Comparison of ENCODE assay signal across 16 cellular contexts in genomic region chr11:111561801-111562325, GRCh38. TPM values are rescaled to one million over a fixed set of nuclear protein-coding genes. Genes with fewer than 3 reads are reported as not detected.
DNase-seq lines count a peak whose midpoint lies in the region; ATAC-seq, FAIRE-seq and TF ChIP-seq lines count a peak whose summit lies in the region.
"Had no signal": no experiment of that assay in that cellular context is flagged by ENCODE, and none has a peak within 500 bp of the region (broad histone marks: within the 10 kb centered on the region; RNA-seq: fewer than 3 reads in every experiment).

No MANE protein-coding gene starts in this region.

- peak overlapping the region; percentile 15; the same call in 1 of the 2 replicates for H3K9ac ChIP-seq in IMR-90 (ENCODE audit: low read depth, low read length)
- H3K9ac ChIP-seq in mesenchymal stem cell (ENCODE audit: low read length), result peak overlapping the region; percentile 75

- H3K4me1 ChIP-seq in IMR-90 (ENCODE audit: control insufficient read depth, insufficient read depth, low read length), result peaks cover 34% of the 10 kb centered on the region
- peaks cover 12% of the 10 kb centered on the region for H3K4me1 ChIP-seq in mesenchymal stem cell (ENCODE audit: control insufficient read depth, insufficient read depth, low read depth, low read length)
- H3K4me1 ChIP-seq: suprapubic skin had no signal

- H3K14ac ChIP-seq in IMR-90 (replicated peaks; ENCODE audit: low read depth, low read length) (peak overlapping the region; percentile 88; the same call in 1 of the 2 replicates), mesenchymal stem cell (ENCODE audit: low read length in 2 of 2) (no peak overlapping the region)

- peak overlapping the region; percentile 84 for H2BK20ac ChIP-seq in IMR-90 (ENCODE audit: low read depth, low read length)

- H3K9me3 Mint-ChIP-seq in effector memory CD8-positive, alpha-beta T cell, result no peaks in the 10 kb centered on the region
- H3K9me3 Mint-ChIP-seq in mesothelial cell of epicardium, result no peaks in the 10 kb centered on the region
- peaks cover 2% of the 10 kb centered on the region for H3K9me3 Mint-ChIP-seq in activated CD8-positive, alpha-beta T cell treated with anti-CD3 and anti-CD28 coated beads, Interleukin-2, amount 10 ng/mL, durations not matched to agents 7 days and 5 days (ENCODE audit: insufficient read depth)

- no peak for TF ChIP-seq RAD21 in IMR-90 (IDR thresholded peaks at IDR 0.05; ENCODE audit: low read length)

- H2BK5ac ChIP-seq in IMR-90 (ENCODE audit: low read depth, low read length, poor library complexity, severe bottlenecking) (peak overlapping the region; percentile 98), mesenchymal stem cell (ENCODE audit: low read depth, low read length, poor library complexity, severe bottlenecking) (no peak overlapping the region)

- no peak for FAIRE-seq in bronchial epithelial cell (lab: Jason Lieb, UNC)

- H3K23ac ChIP-seq in IMR-90 (ENCODE audit: low read depth, low read length) (peak overlapping the region; percentile 67), mesenchymal stem cell (ENCODE audit: low read length in 2 of 2) (no peak overlapping the region)

- ATAC-seq in IMR-90 (ENCODE audit: low read depth), result peak; percentile 48
- no peak for ATAC-seq in GM18868 (IDR thresholded peaks at IDR 0.05; ENCODE audit: unreplicated experiment)
- no peak for ATAC-seq in effector memory CD8-positive, alpha-beta T cell (replicated peaks)
- ATAC-seq in activated CD8-positive, alpha-beta T cell treated with anti-CD3 and anti-CD28 coated beads, Interleukin-2, amount 10 ng/mL, durations not matched to agents 7 days and 5 days, result no peak

- intact Hi-C loops in IMR-90 (cut with micrococcal nuclease), result no loop called here

- DNase-seq in AG09319 (ENCODE audit: extremely low read depth, low read depth), result peak; percentile 71
- DNase-seq in IMR-90, result peak; percentile 86
- DNase-seq in bronchial epithelial cell (ENCODE audit: low read depth), result peak; percentile 75
- peak; percentile 63 for DNase-seq in mesenchymal stem cell
- DNase-seq in effector memory CD8-positive, alpha-beta T cell, result no peak
- no peak for DNase-seq in mesothelial cell of epicardium (ENCODE audit: low spot score in 2 of 2, unreplicated experiment in 2 of 2)
- no peak for DNase-seq in activated CD8-positive, alpha-beta T cell treated with anti-CD3 and anti-CD28 coated beads, Interleukin-2, amount 10 ng/mL, durations not matched to agents 7 days and 5 days
- DNase-seq: activated effector memory CD4-positive, alpha-beta T cell treated with Interleukin-2 at 50 U/mL for 16 hours; effector CD4-positive, alpha-beta T cell; left cardiac atrium; NCI-H2029; ovary had no signal

- H4K8ac ChIP-seq in IMR-90 (ENCODE audit: low read depth in 2 of 2, low read length in 2 of 2) (peak overlapping the region; percentile 2 to 43), mesenchymal stem cell (ENCODE audit: low read length) (no peak overlapping the region)

- peak overlapping the region; percentile 74 for H4K91ac ChIP-seq in IMR-90 (ENCODE audit: insufficient read depth, low read depth, low read length)
- H4K91ac ChIP-seq in mesenchymal stem cell (ENCODE audit: low read length), result no peak overlapping the region

- peaks cover 3% of the 10 kb centered on the region; the same call in 1 of the 2 replicates for H4K20me1 ChIP-seq in IMR-90 (ENCODE audit: insufficient read depth, low read length)

- H2BK12ac ChIP-seq in mesenchymal stem cell (ENCODE audit: low read length in 2 of 2), result peak overlapping the region in 1 of 2 experiments; percentile 81

- BruUV-seq in IMR-90 (replicated peaks; lab: Mats Ljungman, UMichigan), result no TSS peak

- H2BK15ac ChIP-seq in IMR-90 (ENCODE audit: low read depth, low read length) (no peak overlapping the region; the same call in 2 of the 3 replicates), mesenchymal stem cell (ENCODE audit: low read depth, poor library complexity, severe bottlenecking) (no peak overlapping the region)

- H3K27me3 ChIP-seq in IMR-90 (ENCODE audit: control insufficient read depth, insufficient read depth, low read length) (no peaks in the 10 kb centered on the region), bronchial epithelial cell (ENCODE audit: control insufficient read depth, insufficient read depth, low read length) (no peaks in the 10 kb centered on the region), mesenchymal stem cell (ENCODE audit: control insufficient read depth in 1 of 2, insufficient read depth in 1 of 2, low read length in 2 of 2) (no peaks in the 10 kb centered on the region)
- H3K27me3 ChIP-seq: ovary, suprapubic skin had no signal

- H3K4me3 ChIP-seq in IMR-90 (ENCODE audit: insufficient read depth, low read depth, low read length) (no peak overlapping the region), bronchial epithelial cell (ENCODE audit: low read depth, low read length) (no peak overlapping the region), mesenchymal stem cell (ENCODE audit: insufficient read depth in 1 of 2, low read depth in 1 of 2, low read length in 2 of 2) (no peak overlapping the region)
- H3K4me3 ChIP-seq: ovary, suprapubic skin had no signal

- POLR2A ChIA-PET in IMR-90 (lab: Charles Lee; ENCODE audit: unreplicated experiment), result no interaction called here
- POLR2A ChIA-PET in activated CD8-positive, alpha-beta T cell treated with anti-CD3 and anti-CD28 coated beads, Interleukin-2, amount 10 ng/mL, durations not matched to agents 7 days and 5 days (lab: Charles Lee), result no interaction called here

- H2AK9ac ChIP-seq in IMR-90 (replicated peaks; ENCODE audit: low read depth, low read length, poor library complexity), result no peak overlapping the region

- H2AK5ac ChIP-seq in IMR-90 (ENCODE audit: low read depth, low read length), result peak overlapping the region; percentile 53
- H2AK5ac ChIP-seq in mesenchymal stem cell (ENCODE audit: low read length, severe bottlenecking), result no peak overlapping the region

- 56% methylated on average over 2 of the region's 3 CpGs; no CpG with 5 or more reads in 1 of the 2 experiments for WGBS in IMR-90 (ENCODE audit: extremely low coverage in 2 of 2, insufficient read length in 1 of 2), 2 experiments
- WGBS in mesenchymal stem cell, result 4% methylated on average over 3 of the region's 3 CpGs

- peaks cover 15% of the 10 kb centered on the region for H3K9me1 ChIP-seq in IMR-90 (ENCODE audit: insufficient read depth, low read length)

- TF ChIP-seq CTCF in AG09319 (IDR thresholded peaks at IDR 0.05; ENCODE audit: low read depth, low read length) (no peak), IMR-90 (conservative IDR thresholded peaks at IDR 0.05; ENCODE audit: low read depth, low read length) (no peak), bronchial epithelial cell (IDR thresholded peaks at IDR 0.05; ENCODE audit: insufficient read depth, low read length, severe bottlenecking) (no peak), mesothelial cell of epicardium (IDR thresholded peaks at IDR 0.05; ENCODE audit: unreplicated experiment) (no peak)

- dilution Hi-C loops in IMR-90 (cut with HindIII; ENCODE audit: low sequenced_read_pairs, unreplicated experiment), result no loop called here

- peaks cover 0 to 7% of the 10 kb centered on the region in 2 donors for H3K27me3 Mint-ChIP-seq in effector memory CD8-positive, alpha-beta T cell
- H3K27me3 Mint-ChIP-seq in mesothelial cell of epicardium (ENCODE audit: low read depth), result no peaks in the 10 kb centered on the region
- H3K27me3 Mint-ChIP-seq in activated CD8-positive, alpha-beta T cell treated with anti-CD3 and anti-CD28 coated beads, Interleukin-2, amount 10 ng/mL, durations not matched to agents 7 days and 5 days (ENCODE audit: low read depth), result no peaks in the 10 kb centered on the region

- peak overlapping the region; percentile 61; the same call in 1 of the 2 replicates for H3K18ac ChIP-seq in IMR-90 (ENCODE audit: low read depth, low read length)
- H3K18ac ChIP-seq in mesenchymal stem cell (ENCODE audit: low read depth in 1 of 2, low read length in 2 of 2), result no peak overlapping the region

- H2BK120ac ChIP-seq in IMR-90 (ENCODE audit: low read depth, low read length) (peak overlapping the region; percentile 94), mesenchymal stem cell (ENCODE audit: low read depth, low read length) (no peak overlapping the region)

- CTCF ChIA-PET in IMR-90 (lab: Yijun Ruan, JAX), result interaction anchor here (1.4 kb wide), 1 partner anchor 280 kb away, joined by 3 read pairs; no protein-coding TSS in a partner anchor
- CTCF ChIA-PET in activated CD8-positive, alpha-beta T cell treated with anti-CD3 and anti-CD28 coated beads, Interleukin-2, amount 10 ng/mL, durations not matched to agents 7 days and 5 days (lab: Charles Lee), result interaction anchor here (0.7 to 4.6 kb wide), 7 partner anchors 9 to 115 kb away, joined by 3 to 34 read pairs (median 4); no protein-coding TSS in a partner anchor

- H3K4me2 ChIP-seq in IMR-90 (ENCODE audit: low read depth, low read length), result peak overlapping the region; percentile 56
- no peak overlapping the region for H3K4me2 ChIP-seq in mesenchymal stem cell (ENCODE audit: low read length, poor library complexity, severe bottlenecking)

- no peaks in the 10 kb centered on the region for H3K36me3 Mint-ChIP-seq in effector memory CD8-positive, alpha-beta T cell (ENCODE audit: insufficient read depth)
- peaks cover 10% of the 10 kb centered on the region for H3K36me3 Mint-ChIP-seq in mesothelial cell of epicardium
- H3K36me3 Mint-ChIP-seq in activated CD8-positive, alpha-beta T cell treated with anti-CD3 and anti-CD28 coated beads, Interleukin-2, amount 10 ng/mL, durations not matched to agents 7 days and 5 days (ENCODE audit: low read depth), result peaks cover 19% of the 10 kb centered on the region
- H3K36me3 Mint-ChIP-seq: CD14-positive monocyte had no signal

- H3K27ac Mint-ChIP-seq in effector memory CD8-positive, alpha-beta T cell, result peak overlapping the region in 1 of 2 donors; percentile 45
- H3K27ac Mint-ChIP-seq in mesothelial cell of epicardium, result no peak overlapping the region
- no peak overlapping the region for H3K27ac Mint-ChIP-seq in activated CD8-positive, alpha-beta T cell treated with anti-CD3 and anti-CD28 coated beads, Interleukin-2, amount 10 ng/mL, durations not matched to agents 7 days and 5 days
- H3K27ac Mint-ChIP-seq: CD14-positive monocyte had no signal

- in situ Hi-C loops in IMR-90 (cut with MboI; ENCODE audit: low sequenced_read_pairs), result no loop called here

- H3K36me3 ChIP-seq in IMR-90 (ENCODE audit: control insufficient read depth, insufficient read depth, low read length) (peaks cover 27% of the 10 kb centered on the region), bronchial epithelial cell (ENCODE audit: control insufficient read depth, insufficient read depth, low read length) (no peaks in the 10 kb centered on the region), mesenchymal stem cell (ENCODE audit: control insufficient read depth in 1 of 2, insufficient read depth in 2 of 2, low read depth in 1 of 2, low read length in 2 of 2) (peaks cover 9 to 19% of the 10 kb centered on the region in 2 experiments)
- H3K36me3 ChIP-seq: ovary, suprapubic skin had no signal

- H3K4ac ChIP-seq in IMR-90 (ENCODE audit: low read depth, low read length) (peak overlapping the region; percentile 79), mesenchymal stem cell (ENCODE audit: low read depth in 1 of 2, low read length in 2 of 2) (no peak overlapping the region)

- H3K56ac ChIP-seq in IMR-90 (ENCODE audit: extremely low read depth, insufficient read depth, low read length), result peak overlapping the region; percentile 52

- no peaks in the 10 kb centered on the region for H3K4me1 Mint-ChIP-seq in effector memory CD8-positive, alpha-beta T cell (ENCODE audit: low read depth in 2 of 2)
- peaks cover 5% of the 10 kb centered on the region for H3K4me1 Mint-ChIP-seq in mesothelial cell of epicardium
- H3K4me1 Mint-ChIP-seq in activated CD8-positive, alpha-beta T cell treated with anti-CD3 and anti-CD28 coated beads, Interleukin-2, amount 10 ng/mL, durations not matched to agents 7 days and 5 days (ENCODE audit: low read depth), result no peaks in the 10 kb centered on the region

- H3K9me3 ChIP-seq in IMR-90 (ENCODE audit: control insufficient read depth, insufficient read depth, low read length) (no peaks in the 10 kb centered on the region), mesenchymal stem cell (ENCODE audit: control insufficient read depth, low read length) (no peaks in the 10 kb centered on the region)
- H3K9me3 ChIP-seq: ovary, suprapubic skin had no signal

- H2AFZ ChIP-seq in IMR-90 (replicated peaks; ENCODE audit: low read length, poor library complexity) (peak overlapping the region; percentile 64), mesenchymal stem cell (ENCODE audit: low read depth, low read length) (no peak overlapping the region)

- H3K27ac ChIP-seq in IMR-90 (ENCODE audit: insufficient read depth, low read length) (peak overlapping the region; percentile 84), mesenchymal stem cell (ENCODE audit: low read length, poor library complexity, severe bottlenecking) (peak overlapping the region; percentile 86)
- H3K27ac ChIP-seq: HL-60, ovary, suprapubic skin had no signal

- H3K79me1 ChIP-seq in IMR-90 (ENCODE audit: low read depth in 1 of 2, low read length in 2 of 2) (peaks cover 6 to 26% of the 10 kb centered on the region in 2 experiments), mesenchymal stem cell (replicated peaks; ENCODE audit: low read length, poor library complexity, severe bottlenecking) (peaks cover 6% of the 10 kb centered on the region)

- H4K5ac ChIP-seq in IMR-90 (ENCODE audit: low read depth, low read length), result peak overlapping the region; percentile 34; the same call in 1 of the 2 replicates

- H3K4me3 Mint-ChIP-seq in effector memory CD8-positive, alpha-beta T cell, result no peak overlapping the region
- H3K4me3 Mint-ChIP-seq in mesothelial cell of epicardium, result no peak overlapping the region
- H3K4me3 Mint-ChIP-seq in activated CD8-positive, alpha-beta T cell treated with anti-CD3 and anti-CD28 coated beads, Interleukin-2, amount 10 ng/mL, durations not matched to agents 7 days and 5 days, result no peak overlapping the region
- H3K4me3 Mint-ChIP-seq: CD14-positive monocyte had no signal

- TF ChIP-seq POLR2A in IMR-90 (IDR thresholded peaks at IDR 0.05; ENCODE audit: low read depth, low read length), result no peak

RNA-seq across cellular contexts. Expression of gene LAYN, which starts 21.3 kb away (rescaled TPM):
- 92.5 and 111 TPM in 2 replicates for total RNA-seq in IMR-90 (2012; rRNA removed)
- polyA plus RNA-seq in IMR-90 (2012; rRNA removed), result 95.1 and 118 TPM in 2 replicates
- 61.2 and 104 TPM in 2 replicates for polyA plus RNA-seq in IMR-90 (2012; cell fraction: cytosol; rRNA removed)
- 36.6 and 148 TPM in 2 replicates for polyA plus RNA-seq in IMR-90 (2012; cell fraction: nucleus; rRNA removed; ENCODE audit: low replicate concordance)
- total RNA-seq in bronchial epithelial cell, result 5.3 and 6.9 TPM in 2 replicates
- polyA plus RNA-seq in mesenchymal stem cell (2013, experiment 1 of 2), result 41.2 TPM
- polyA plus RNA-seq in mesenchymal stem cell (2013, experiment 2 of 2), result 40.6 TPM
- 12.5 to 15.3 TPM (median 12.5 TPM) in 3 replicates for total RNA-seq in mesothelial cell of epicardium
- 10 to 100 TPM; 11.1 to 12.8 TPM for total RNA-seq in activated CD8-positive, alpha-beta T cell treated with anti-CD3 and anti-CD28 coated beads, Interleukin-2, amount 10 ng/mL, durations not matched to agents 7 days and 5 days
- polyA plus RNA-seq: CD14-positive monocyte had no signal

RNA-seq across cellular contexts. Expression of gene SIK2, which starts 40.4 kb away (rescaled TPM):
- 7.9 and 8.6 TPM in 2 replicates for total RNA-seq in IMR-90 (2012; rRNA removed)
- polyA plus RNA-seq in IMR-90 (2012; rRNA removed), result 10.2 and 10.4 TPM in 2 replicates
- polyA plus RNA-seq in IMR-90 (2012; cell fraction: cytosol; rRNA removed), result 4.8 and 7.8 TPM in 2 replicates
- polyA plus RNA-seq in IMR-90 (2012; cell fraction: nucleus; rRNA removed; ENCODE audit: low replicate concordance), result 16.3 and 21.9 TPM in 2 replicates
- 2.9 and 3.6 TPM in 2 replicates for total RNA-seq in bronchial epithelial cell
- 8.1 TPM for polyA plus RNA-seq in mesenchymal stem cell (2013, experiment 1 of 2)
- polyA plus RNA-seq in mesenchymal stem cell (2013, experiment 2 of 2), result 8.1 TPM
- total RNA-seq in mesothelial cell of epicardium, result 17.1 to 18.7 TPM (median 17.1 TPM) in 3 replicates
- total RNA-seq in activated CD8-positive, alpha-beta T cell treated with anti-CD3 and anti-CD28 coated beads, Interleukin-2, amount 10 ng/mL, durations not matched to agents 7 days and 5 days, result 10 to 100 TPM in 1 of 2 experiments, 1 to 10 TPM in 1; 8.9 to 10.2 TPM

RNA-seq across cellular contexts. Expression of gene HOATZ, which starts 47.3 kb away (rescaled TPM):
- total RNA-seq in IMR-90 (2012; rRNA removed) (not detected in 2 replicates), bronchial epithelial cell (not detected in 2 replicates), mesothelial cell of epicardium (not detected in 3 replicates)
- not detected in 2 replicates for polyA plus RNA-seq in IMR-90 (2012; rRNA removed)
- not detected in 2 replicates for polyA plus RNA-seq in IMR-90 (2012; cell fraction: cytosol; rRNA removed)
- polyA plus RNA-seq in IMR-90 (2012; cell fraction: nucleus; rRNA removed; ENCODE audit: low replicate concordance), result not detected in 2 replicates
- 0.07 TPM for polyA plus RNA-seq in mesenchymal stem cell (2013, experiment 1 of 2)
- 0.07 TPM for polyA plus RNA-seq in mesenchymal stem cell (2013, experiment 2 of 2)
- under 1 TPM in 1 of 2 experiments, not detected in 1; 0.37 TPM for total RNA-seq in activated CD8-positive, alpha-beta T cell treated with anti-CD3 and anti-CD28 coated beads, Interleukin-2, amount 10 ng/mL, durations not matched to agents 7 days and 5 days
- total RNA-seq: left cardiac atrium, suprapubic skin had no signal
- polyA plus RNA-seq: CD14-positive monocyte had no signal

RNA-seq across cellular contexts. Expression of gene BTG4, which starts 49.7 kb away (rescaled TPM):
- total RNA-seq in IMR-90 (2012; rRNA removed) (not detected in 2 replicates), bronchial epithelial cell (0.26 and 0.51 TPM in 2 replicates), mesothelial cell of epicardium (not detected in 3 replicates)
- polyA plus RNA-seq in IMR-90 (2012; rRNA removed), result not detected in 2 replicates
- not detected in 2 replicates for polyA plus RNA-seq in IMR-90 (2012; cell fraction: cytosol; rRNA removed)
- polyA plus RNA-seq in IMR-90 (2012; cell fraction: nucleus; rRNA removed; ENCODE audit: low replicate concordance), result not detected in 2 replicates
- 0.07 TPM for polyA plus RNA-seq in mesenchymal stem cell (2013, experiment 1 of 2)
- polyA plus RNA-seq in mesenchymal stem cell (2013, experiment 2 of 2), result 0.04 TPM
- total RNA-seq in activated CD8-positive, alpha-beta T cell treated with anti-CD3 and anti-CD28 coated beads, Interleukin-2, amount 10 ng/mL, durations not matched to agents 7 days and 5 days, result not detected
- total RNA-seq: left cardiac atrium, suprapubic skin had no signal
- polyA plus RNA-seq: CD14-positive monocyte, ovary had no signal

Comparison
In these comparisons a context has a peak if more than half of its experiments do, and no peak if none do; other contexts are left out.
1. DNase-seq: peak in AG09319 (single experiment), IMR-90 (single experiment), bronchial epithelial cell (single experiment) and mesenchymal stem cell (single experiment); none in effector memory CD8-positive, alpha-beta T cell (0 of 3), mesothelial cell of epicardium (0 of 2) and activated CD8-positive, alpha-beta T cell treated with anti-CD3 and anti-CD28 coated beads, Interleukin-2, amount 10 ng/mL, durations not matched to agents 7 days and 5 days (single experiment).